11 cellular contexts compared by ENCODE assay signal in the genomic region with DNA sequence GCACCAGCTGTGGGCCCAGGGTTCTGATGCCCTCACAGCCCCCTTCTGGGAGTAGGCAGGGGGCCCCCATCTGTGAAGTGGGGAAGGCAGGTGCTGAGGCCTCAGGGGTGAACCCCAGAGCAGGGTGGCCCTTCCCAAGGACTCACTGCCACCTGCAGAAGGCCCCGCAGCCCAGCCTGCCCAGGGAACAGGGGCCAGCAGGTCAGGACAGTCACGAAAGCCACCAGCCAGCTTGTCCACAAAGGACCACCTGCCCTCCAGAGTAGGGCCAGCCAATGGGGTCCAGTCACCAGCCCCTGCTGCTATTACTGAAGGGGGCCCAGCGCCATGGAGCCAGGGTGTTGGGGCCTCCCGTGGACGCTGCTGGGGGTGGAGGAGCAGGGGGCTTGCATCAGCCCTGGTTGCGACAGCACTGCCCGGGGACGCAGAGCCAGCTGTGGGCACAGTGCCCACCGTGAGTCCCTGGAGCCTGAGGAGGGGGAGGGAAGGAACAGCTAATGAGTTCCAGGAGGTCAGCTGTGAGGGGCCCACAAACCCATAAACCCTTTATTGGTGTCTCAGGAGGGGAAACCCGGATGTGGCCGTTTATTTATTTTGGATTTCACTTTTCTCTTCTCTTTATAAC. TPM values are rescaled to one million over a fixed set of nuclear protein-coding genes. Genes with fewer than 3 reads are reported as not detected.
DNase-seq lines count a peak whose midpoint lies in the region; ATAC-seq, FAIRE-seq and TF ChIP-seq lines count a peak whose summit lies in the region.
"Had no signal": no experiment of that assay in that cellular context is flagged by ENCODE, and none has a peak within 500 bp of the region (broad histone marks: within the 10 kb centered on the region; RNA-seq: fewer than 3 reads in every experiment).

No MANE protein-coding gene starts in this region.

- H3K14ac ChIP-seq in IMR-90 (replicated peaks; ENCODE audit: low read depth, low read length): no peak overlapping the region

- TF ChIP-seq POLR2A in IMR-90 (IDR thresholded peaks at IDR 0.05; ENCODE audit: low read depth, low read length): no peak

- ATAC-seq in IMR-90 (ENCODE audit: low read depth) (peak; percentile 40), heart right ventricle (peak in 5 of 8 donors; percentile 3 to 47 (median 20)), GM21576 (IDR thresholded peaks at IDR 0.05; ENCODE audit: unreplicated experiment) (no peak), GM23338 (no peak)
- no peak for ATAC-seq in activated T-helper 17 cell treated with anti-CD3 and anti-CD28 coated beads, Interleukin-2, amount 50 U/mL, for 72 hours (replicated peaks)
- ATAC-seq: effector memory CD8-positive, alpha-beta T cell had no signal

- H4K91ac ChIP-seq in IMR-90 (ENCODE audit: insufficient read depth, low read depth, low read length): peak overlapping the region; percentile 67

- BruUV-seq in IMR-90 (replicated peaks; lab: Mats Ljungman, UMichigan): no TSS peak

- intact Hi-C loops in IMR-90 (cut with micrococcal nuclease) (no loop called here), heart right ventricle (cut with DNase I) (loop anchor here in 4 of 10 donors (5.0 to 10.0 kb wide), 2 partner anchors 75 to 132 kb away; no protein-coding TSS in a partner anchor)

- H2BK15ac ChIP-seq in IMR-90 (ENCODE audit: low read depth, low read length): peak overlapping the region; percentile 31; the same call in 1 of the 3 replicates

- H3K4me3 Mint-ChIP-seq in activated T-helper 17 cell treated with anti-CD3 and anti-CD28 coated beads, Interleukin-2, amount 50 U/mL, for 72 hours: no peak overlapping the region
- no peak overlapping the region for H3K4me3 Mint-ChIP-seq in GM23338
- H3K4me3 Mint-ChIP-seq: effector memory CD8-positive, alpha-beta T cell had no signal

- H3K56ac ChIP-seq in IMR-90 (ENCODE audit: extremely low read depth, insufficient read depth, low read length): no peak overlapping the region

- H3K27me3 ChIP-seq in IMR-90 (ENCODE audit: control insufficient read depth, insufficient read depth, low read length): peaks cover 7% of the 10 kb centered on the region; the same call in 1 of the 2 replicates
- H3K27me3 ChIP-seq in heart right ventricle: peaks cover 0 to 23% (median 16%) of the 10 kb centered on the region in 7 donors
- peaks cover 0 to 14% (median 0%) of the 10 kb centered on the region in 5 donors for H3K27me3 ChIP-seq in subcutaneous abdominal adipose tissue (ENCODE audit: control insufficient read depth in 5 of 5, insufficient read depth in 4 of 5, low read length in 5 of 5)
- H3K27me3 ChIP-seq in GM23338 (ENCODE audit: insufficient read depth): no peaks in the 10 kb centered on the region

- peak overlapping the region; percentile 72 for H3K4ac ChIP-seq in IMR-90 (ENCODE audit: low read depth, low read length)

- H2AFZ ChIP-seq in IMR-90 (replicated peaks; ENCODE audit: low read length, poor library complexity): peak overlapping the region; percentile 21
- no peak overlapping the region for H2AFZ ChIP-seq in GM23338

- H3K4me2 ChIP-seq in IMR-90 (ENCODE audit: low read depth, low read length) (no peak overlapping the region; the same call in 1 of the 2 replicates), GM23338 (no peak overlapping the region)

- TF ChIP-seq RAD21 in IMR-90 (IDR thresholded peaks at IDR 0.05; ENCODE audit: low read length): no peak

- no peaks in the 10 kb centered on the region; the same call in 1 of the 2 replicates for H3K9me1 ChIP-seq in IMR-90 (ENCODE audit: insufficient read depth, low read length)

- TF ChIP-seq CTCF in IMR-90 (conservative IDR thresholded peaks at IDR 0.05; ENCODE audit: low read depth, low read length) (no peak), VCaP (conservative IDR thresholded peaks at IDR 0.05) (no peak), heart right ventricle (IDR thresholded peaks at IDR 0.05) (no peak), GM23338 (conservative IDR thresholded peaks at IDR 0.05; ENCODE audit: low read depth in 2 of 2) (no peak)

- no peak overlapping the region for H3K27ac Mint-ChIP-seq in activated T-helper 17 cell treated with anti-CD3 and anti-CD28 coated beads, Interleukin-2, amount 50 U/mL, for 72 hours
- no peak overlapping the region for H3K27ac Mint-ChIP-seq in GM23338
- H3K27ac Mint-ChIP-seq: effector memory CD8-positive, alpha-beta T cell had no signal

- H3K9me3 ChIP-seq in IMR-90 (ENCODE audit: control insufficient read depth, insufficient read depth, low read length) (peaks cover 11% of the 10 kb centered on the region), heart right ventricle (peaks cover 0 to 11% (median 0%) of the 10 kb centered on the region in 11 donors), subcutaneous abdominal adipose tissue (ENCODE audit: control insufficient read depth in 5 of 5, low read length in 5 of 5) (peaks cover 0 to 4% (median 0%) of the 10 kb centered on the region in 5 donors)

- dilution Hi-C loops in IMR-90 (cut with HindIII; ENCODE audit: low sequenced_read_pairs, unreplicated experiment): no loop called here

- H3K79me2 ChIP-seq in GM23338 (replicated peaks; ENCODE audit: insufficient read depth): no peaks in the 10 kb centered on the region

- H3K9ac ChIP-seq in IMR-90 (ENCODE audit: low read depth, low read length) (no peak overlapping the region), subcutaneous abdominal adipose tissue (ENCODE audit: low read length in 5 of 5) (peak overlapping the region in 3 of 5 donors; percentile 11 to 53 (median 38))

- peak overlapping the region; percentile 10 to 38; a peak in 1 of 4 replicates for H4K8ac ChIP-seq in IMR-90 (ENCODE audit: low read depth in 2 of 2, low read length in 2 of 2)

- no peak overlapping the region for H2BK5ac ChIP-seq in IMR-90 (ENCODE audit: low read depth, low read length, poor library complexity, severe bottlenecking)

- no peaks in the 10 kb centered on the region for H3K79me1 ChIP-seq in IMR-90 (ENCODE audit: low read depth in 1 of 2, low read length in 2 of 2)

- POLR2A ChIA-PET in IMR-90 (lab: Charles Lee; ENCODE audit: unreplicated experiment): no interaction called here

- peak overlapping the region; percentile 5; the same call in 1 of the 2 replicates for H4K5ac ChIP-seq in IMR-90 (ENCODE audit: low read depth, low read length)

- in situ Hi-C loops in IMR-90 (cut with MboI; ENCODE audit: low sequenced_read_pairs): loop anchor here (5.0 kb wide), 1 partner anchor 70 kb away; no protein-coding TSS in a partner anchor

- CTCF ChIA-PET in IMR-90 (lab: Yijun Ruan, JAX): no interaction called here

- peak overlapping the region; percentile 36; the same call in 1 of the 2 replicates for H2AK5ac ChIP-seq in IMR-90 (ENCODE audit: low read depth, low read length)

- DNase-seq in IMR-90 (peak; percentile 65), heart right ventricle (peak in 1 of 2 donors; percentile 70), frontal cortex (ENCODE audit: low spot score in 2 of 2) (no peak), GM23338 (ENCODE audit: low spot score) (no peak)
- DNase-seq: effector memory CD8-positive, alpha-beta T cell; NCI-H187; stimulated activated CD4-positive, alpha-beta T cell treated with anti-CD3 and anti-CD28 coated beads, Interleukin-15, amount 100 ng/mL, for 24 hours had no signal

- H4K20me1 ChIP-seq in IMR-90 (ENCODE audit: insufficient read depth, low read length) (no peaks in the 10 kb centered on the region), GM23338 (replicated peaks; ENCODE audit: insufficient read depth) (no peaks in the 10 kb centered on the region)

- no peaks in the 10 kb centered on the region for H3K36me3 Mint-ChIP-seq in activated T-helper 17 cell treated with anti-CD3 and anti-CD28 coated beads, Interleukin-2, amount 50 U/mL, for 72 hours (ENCODE audit: low read depth)
- no peaks in the 10 kb centered on the region for H3K36me3 Mint-ChIP-seq in GM23338 (ENCODE audit: low read depth)

- H3K4me3 ChIP-seq in IMR-90 (ENCODE audit: insufficient read depth, low read depth, low read length) (no peak overlapping the region), heart right ventricle (no peak overlapping the region), subcutaneous abdominal adipose tissue (ENCODE audit: low read depth in 1 of 5, low read length in 5 of 5) (peak overlapping the region in 1 of 5 donors; percentile 27), GM23338 (no peak overlapping the region)

- H3K27me3 Mint-ChIP-seq in activated T-helper 17 cell treated with anti-CD3 and anti-CD28 coated beads, Interleukin-2, amount 50 U/mL, for 72 hours: no peaks in the 10 kb centered on the region
- peaks cover 11% of the 10 kb centered on the region for H3K27me3 Mint-ChIP-seq in GM23338 (ENCODE audit: insufficient read depth, low read depth, poor library complexity)

- no peaks in the 10 kb centered on the region for H3K9me3 Mint-ChIP-seq in activated T-helper 17 cell treated with anti-CD3 and anti-CD28 coated beads, Interleukin-2, amount 50 U/mL, for 72 hours
- H3K9me3 Mint-ChIP-seq in GM23338: no peaks in the 10 kb centered on the region; the same call in 1 of the 3 replicates
- H3K9me3 Mint-ChIP-seq: effector memory CD8-positive, alpha-beta T cell had no signal

- H3K4me1 ChIP-seq in IMR-90 (ENCODE audit: control insufficient read depth, insufficient read depth, low read length): peaks cover 14% of the 10 kb centered on the region
- H3K4me1 ChIP-seq in heart right ventricle: peaks cover 12 to 32% (median 20%) of the 10 kb centered on the region in 9 donors
- H3K4me1 ChIP-seq in subcutaneous abdominal adipose tissue (ENCODE audit: control insufficient read depth in 5 of 5, insufficient read depth in 5 of 5, low read length in 5 of 5): peaks cover 10 to 62% (median 49%) of the 10 kb centered on the region in 5 donors
- no peaks in the 10 kb centered on the region; the same call in 1 of the 2 replicates for H3K4me1 ChIP-seq in GM23338 (ENCODE audit: insufficient read depth)

- no peaks in the 10 kb centered on the region for H3K4me1 Mint-ChIP-seq in activated T-helper 17 cell treated with anti-CD3 and anti-CD28 coated beads, Interleukin-2, amount 50 U/mL, for 72 hours
- no peaks in the 10 kb centered on the region for H3K4me1 Mint-ChIP-seq in GM23338

- no peaks in the 10 kb centered on the region for H3K9me2 ChIP-seq in GM23338 (ENCODE audit: insufficient read depth)

- no peak overlapping the region; the same call in 1 of the 2 replicates for H3K23ac ChIP-seq in IMR-90 (ENCODE audit: low read depth, low read length)

- no peak for FAIRE-seq in frontal cortex (lab: Jason Lieb, UNC)

- 65% methylated on average over 2 of the region's 11 CpGs; no CpG with 5 or more reads in 1 of the 2 experiments for whole genome bisulfite sequencing in IMR-90 (ENCODE audit: extremely low coverage in 2 of 2, insufficient read length in 1 of 2), 2 experiments
- WGBS in heart right ventricle, 2 donors: 45 to 51% methylated on average over 11 of the region's 11 CpGs

- H2AK9ac ChIP-seq in IMR-90 (replicated peaks; ENCODE audit: low read depth, low read length, poor library complexity): peak overlapping the region; percentile 18

- H3F3A ChIP-seq in GM23338 (replicated peaks; ENCODE audit: low read depth): no peaks in the 10 kb centered on the region

- H3K27ac ChIP-seq in IMR-90 (ENCODE audit: insufficient read depth, low read length) (peak overlapping the region; percentile 34; the same call in 1 of the 2 replicates), VCaP (peak overlapping the region; percentile 87), heart right ventricle (no peak overlapping the region), subcutaneous abdominal adipose tissue (ENCODE audit: low read depth, low read length) (peak overlapping the region; percentile 77), GM23338 (ENCODE audit: low read depth) (no peak overlapping the region)

- no peaks in the 10 kb centered on the region for H3K36me3 ChIP-seq in IMR-90 (ENCODE audit: control insufficient read depth, insufficient read depth, low read length)
- H3K36me3 ChIP-seq in heart right ventricle: no peaks in the 10 kb centered on the region
- H3K36me3 ChIP-seq in subcutaneous abdominal adipose tissue (ENCODE audit: control insufficient read depth in 5 of 5, insufficient read depth in 5 of 5, low read length in 5 of 5): no peaks in the 10 kb centered on the region
- no peaks in the 10 kb centered on the region for H3K36me3 ChIP-seq in GM23338 (ENCODE audit: insufficient read depth)

- peak overlapping the region; percentile 26; the same call in 1 of the 2 replicates for H3K18ac ChIP-seq in IMR-90 (ENCODE audit: low read depth, low read length)

- H2BK20ac ChIP-seq in IMR-90 (ENCODE audit: low read depth, low read length): peak overlapping the region; percentile 0

- H2BK120ac ChIP-seq in IMR-90 (ENCODE audit: low read depth, low read length): peak overlapping the region; percentile 67

RNA-seq across cellular contexts. Expression of gene SNED1, which starts 11.5 kb away (rescaled TPM):
- 1.1 and 1.4 TPM in 2 replicates for total RNA-seq in IMR-90 (2012; rRNA removed)
- 3.4 and 3.7 TPM in 2 replicates for polyA plus RNA-seq in IMR-90 (2012; rRNA removed)
- 1.3 and 3.9 TPM in 2 replicates for polyA plus RNA-seq in IMR-90 (2012; cell fraction: cytosol; rRNA removed)
- polyA plus RNA-seq in IMR-90 (2012; cell fraction: nucleus; rRNA removed; ENCODE audit: low replicate concordance): 6.6 and 15.0 TPM in 2 replicates
- total RNA-seq in heart right ventricle: 10 to 100 TPM in 1 of 10 donors, 1 to 10 TPM in 9; 3.9 to 12.7 (median 6.3) TPM
- polyA plus RNA-seq in heart right ventricle: 1 to 10 TPM; 4.2 to 6.9 TPM
- 4.5 TPM for total RNA-seq in frontal cortex
- total RNA-seq in activated T-helper 17 cell treated with anti-CD3 and anti-CD28 coated beads, Interleukin-2, amount 50 U/mL, for 72 hours: 1 to 10 TPM; 3.0 to 4.8 TPM
- total RNA-seq in GM23338 (2014; rRNA removed; shearing (Covaris generic)): 1.1 and 2.8 TPM in 2 replicates
- 1.3 and 1.5 TPM in 2 replicates for polyA plus RNA-seq in GM23338 (2016; fragmentation: Nextera tagmentation; extraction: Ambion mirVana)

Comparison
In these comparisons a context has a peak if more than half of its experiments do, and no peak if none do; other contexts are left out.
1. ATAC-seq: peak in IMR-90 (single experiment) and heart right ventricle (5 of 8); none in activated T-helper 17 cell treated with anti-CD3 and anti-CD28 coated beads, Interleukin-2, amount 50 U/mL, for 72 hours (single experiment), GM21576 (single experiment) and GM23338 (single experiment).
2. H3K27ac ChIP-seq: peak in IMR-90 (single experiment), VCaP (single experiment) and subcutaneous abdominal adipose tissue (single experiment); none in heart right ventricle (0 of 10) and GM23338 (single experiment).